Comparison of ENCODE assay signal across 9 cellular contexts in genomic region chr13:73722120-73722519, GRCh38.
DNase-seq lines count a peak whose midpoint lies in the region; ATAC-seq and TF ChIP-seq lines count a peak whose summit lies in the region.
"Had no signal": no experiment of that assay in that cellular context is flagged by ENCODE, and none has a peak within 500 bp of the region (broad histone marks: within the 10 kb centered on the region; RNA-seq: fewer than 3 reads in every experiment).

No MANE protein-coding gene starts in this region.

- peak; percentile 76 to 77 for ATAC-seq in CD4-positive, CD25-positive, alpha-beta regulatory T cell (ENCODE audit: low read depth in 2 of 2)
- ATAC-seq in GM18520 (IDR thresholded peaks at IDR 0.05; ENCODE audit: unreplicated experiment) (peak; percentile 98), HG03025 (IDR thresholded peaks at IDR 0.05; ENCODE audit: low FRiP score, unreplicated experiment) (peak; percentile 66)

- H3K4me3 Mint-ChIP-seq in CD4-positive, CD25-positive, alpha-beta regulatory T cell = no peak overlapping the region
- no peak overlapping the region for H3K4me3 Mint-ChIP-seq in activated CD4-positive, alpha-beta memory T cell treated with anti-CD3 and anti-CD28 coated beads, Interleukin-2, amount 10 ng/mL, durations not matched to agents 7 days and 5 days

- peaks cover 16% of the 10 kb centered on the region for H3K36me3 Mint-ChIP-seq in CD4-positive, CD25-positive, alpha-beta regulatory T cell
- H3K36me3 Mint-ChIP-seq in activated CD4-positive, alpha-beta memory T cell treated with anti-CD3 and anti-CD28 coated beads, Interleukin-2, amount 10 ng/mL, durations not matched to agents 7 days and 5 days (ENCODE audit: low read depth) = peaks cover 5% of the 10 kb centered on the region

- H3K4me1 ChIP-seq in CD4-positive, CD25-positive, alpha-beta regulatory T cell (ENCODE audit: control insufficient read depth, insufficient read depth, low read length, poor library complexity, severe bottlenecking) = peaks cover 6% of the 10 kb centered on the region
- H3K4me1 ChIP-seq in SK-N-SH (ENCODE audit: control insufficient read depth in 1 of 2, insufficient read depth in 2 of 2, low read depth in 1 of 2, low read length in 1 of 2) = peaks cover 8 to 10% of the 10 kb centered on the region in 2 experiments; a peak in 3 of 4 replicates
- H3K4me1 ChIP-seq: SJSA1 had no signal

- peak in 1 of 3 donors; percentile 32 for DNase-seq in CD4-positive, CD25-positive, alpha-beta regulatory T cell
- DNase-seq in SK-N-SH = peak; percentile 29
- DNase-seq in kidney epithelial cell (ENCODE audit: low read depth) = peak; percentile 81
- DNase-seq in activated CD4-positive, alpha-beta memory T cell treated with anti-CD3 and anti-CD28 coated beads, Interleukin-2, amount 10 ng/mL, durations not matched to agents 7 days and 5 days = no peak
- DNase-seq in NCI-H446 (lab: John Stamatoyannopoulos, UW) = no peak
- DNase-seq in activated CD8-positive, alpha-beta memory T cell treated with anti-CD3 and anti-CD28 coated beads for 24 hours = no peak

- no peaks in the 10 kb centered on the region for H3K9me3 ChIP-seq in CD4-positive, CD25-positive, alpha-beta regulatory T cell (ENCODE audit: control insufficient read depth in 2 of 2, low read length in 2 of 2)
- H3K9me3 ChIP-seq in SK-N-SH = no peaks in the 10 kb centered on the region
- H3K9me3 ChIP-seq: SJSA1 had no signal

- CTCF ChIA-PET in SK-N-SH (lab: Yijun Ruan, JAX) = interaction anchor here (1.1 to 1.8 kb wide), 4 partner anchors 13 to 1498 kb away, joined by 5 to 12 read pairs (median 8); no protein-coding TSS in a partner anchor
- CTCF ChIA-PET in activated CD4-positive, alpha-beta memory T cell treated with anti-CD3 and anti-CD28 coated beads, Interleukin-2, amount 10 ng/mL, durations not matched to agents 7 days and 5 days (lab: Charles Lee) = interaction anchor here (1.1 kb wide), 1 partner anchor 31 kb away, joined by 3 read pairs; no protein-coding TSS in a partner anchor

- H3K9me3 Mint-ChIP-seq in CD4-positive, CD25-positive, alpha-beta regulatory T cell = no peaks in the 10 kb centered on the region
- no peaks in the 10 kb centered on the region for H3K9me3 Mint-ChIP-seq in activated CD4-positive, alpha-beta memory T cell treated with anti-CD3 and anti-CD28 coated beads, Interleukin-2, amount 10 ng/mL, durations not matched to agents 7 days and 5 days

- no peak overlapping the region for H3K4me3 ChIP-seq in CD4-positive, CD25-positive, alpha-beta regulatory T cell (ENCODE audit: low read depth, low read length)
- H3K4me3 ChIP-seq in SK-N-SH (ENCODE audit: low read depth in 2 of 2, low read length in 1 of 2) = no peak overlapping the region
- no peak overlapping the region for H3K4me3 ChIP-seq in kidney epithelial cell (ENCODE audit: low read depth, low read length)
- H3K4me3 ChIP-seq: SJSA1 had no signal

- H3K27me3 Mint-ChIP-seq in CD4-positive, CD25-positive, alpha-beta regulatory T cell = no peaks in the 10 kb centered on the region
- H3K27me3 Mint-ChIP-seq in activated CD4-positive, alpha-beta memory T cell treated with anti-CD3 and anti-CD28 coated beads, Interleukin-2, amount 10 ng/mL, durations not matched to agents 7 days and 5 days = peaks cover 6% of the 10 kb centered on the region

- WGBS in SK-N-SH (ENCODE audit: low lambda C conversion rate) = 50% methylated on average over 1 of the region's 1 CpG

- peak overlapping the region; percentile 6 to 39 (median 34) for H3K27ac Mint-ChIP-seq in CD4-positive, CD25-positive, alpha-beta regulatory T cell
- no peak overlapping the region for H3K27ac Mint-ChIP-seq in activated CD4-positive, alpha-beta memory T cell treated with anti-CD3 and anti-CD28 coated beads, Interleukin-2, amount 10 ng/mL, durations not matched to agents 7 days and 5 days

- no peaks in the 10 kb centered on the region for H3K79me2 ChIP-seq in SK-N-SH (ENCODE audit: insufficient read depth)

- H3K36me3 ChIP-seq in CD4-positive, CD25-positive, alpha-beta regulatory T cell (ENCODE audit: control insufficient read depth, insufficient read depth, low read length) = peaks cover 8% of the 10 kb centered on the region
- H3K36me3 ChIP-seq in SK-N-SH (replicated peaks in 1 of 2; ENCODE audit: control insufficient read depth in 1 of 2, insufficient read depth in 2 of 2, low read length in 1 of 2) (peaks cover 0 to 3% of the 10 kb centered on the region in 2 experiments), kidney epithelial cell (ENCODE audit: control insufficient read depth, insufficient read depth, low read length) (no peaks in the 10 kb centered on the region)
- H3K36me3 ChIP-seq: SJSA1 had no signal

- H3K9me2 ChIP-seq in SK-N-SH = no peaks in the 10 kb centered on the region

- H3K9ac ChIP-seq in SK-N-SH = no peak overlapping the region

- no peaks in the 10 kb centered on the region for H3K27me3 ChIP-seq in CD4-positive, CD25-positive, alpha-beta regulatory T cell (ENCODE audit: control insufficient read depth, insufficient read depth, low read length)
- no peaks in the 10 kb centered on the region for H3K27me3 ChIP-seq in SK-N-SH (ENCODE audit: insufficient read depth)
- no peaks in the 10 kb centered on the region for H3K27me3 ChIP-seq in kidney epithelial cell (ENCODE audit: control insufficient read depth, insufficient read depth, low read length)
- H3K27me3 ChIP-seq: SJSA1 had no signal

- TF ChIP-seq EP300 in SK-N-SH (IDR thresholded peaks at IDR 0.05; ENCODE audit: borderline replicate concordance in 1 of 2, low read depth in 1 of 2, low read length in 1 of 2) = 0 out of 4 replicates have a peak, but pooled peaks of 1 of the 2 experiments have one; percentile 16

- TF ChIP-seq RAD21 in SK-N-SH (IDR thresholded peaks at IDR 0.05; ENCODE audit: low read length) = peak; percentile 67

- H3K4me2 ChIP-seq in SK-N-SH = no peak overlapping the region

- no peak overlapping the region for H3K27ac ChIP-seq in CD4-positive, CD25-positive, alpha-beta regulatory T cell (ENCODE audit: insufficient read depth, low read length, poor library complexity, severe bottlenecking)
- H3K27ac ChIP-seq in SK-N-SH (ENCODE audit: low read depth in 2 of 2, low read length in 1 of 2) = no peak overlapping the region
- H3K27ac ChIP-seq: SJSA1 had no signal

- peaks cover 8% of the 10 kb centered on the region for H3F3A ChIP-seq in SK-N-SH (replicated peaks; ENCODE audit: insufficient read depth)

- H4K20me1 ChIP-seq in SK-N-SH (ENCODE audit: insufficient read depth) = peaks cover 2% of the 10 kb centered on the region; the same call in 1 of the 2 replicates

- H3K4me1 Mint-ChIP-seq in CD4-positive, CD25-positive, alpha-beta regulatory T cell = peaks cover 13 to 44% (median 26%) of the 10 kb centered on the region in 4 donors
- H3K4me1 Mint-ChIP-seq in activated CD4-positive, alpha-beta memory T cell treated with anti-CD3 and anti-CD28 coated beads, Interleukin-2, amount 10 ng/mL, durations not matched to agents 7 days and 5 days = peaks cover 20% of the 10 kb centered on the region

- POLR2A ChIA-PET in SK-N-SH (lab: Yijun Ruan, JAX) = no interaction called here
- POLR2A ChIA-PET in activated CD4-positive, alpha-beta memory T cell treated with anti-CD3 and anti-CD28 coated beads, Interleukin-2, amount 10 ng/mL, durations not matched to agents 7 days and 5 days (lab: Charles Lee) = no interaction called here

- peak; percentile 59 for TF ChIP-seq CTCF in SK-N-SH (IDR thresholded peaks at IDR 0.05)
- peak; percentile 47 for TF ChIP-seq CTCF in kidney epithelial cell (IDR thresholded peaks at IDR 0.05; ENCODE audit: insufficient read depth, low read length, poor library complexity, severe bottlenecking)

- no peak overlapping the region for H2AFZ ChIP-seq in SK-N-SH (ENCODE audit: low read depth)

TF ChIP-seq in SK-N-SH, 30 proteins besides CTCF, POLR2A, EP300 and RAD21 (continues in another document):
- TF ChIP-seq CHD2 (IDR thresholded peaks at IDR 0.05; ENCODE audit: low read length, partially characterized antibody) (no peak), YY1 (IDR thresholded peaks at IDR 0.05; ENCODE audit: low read depth) (no peak), RXRA (IDR thresholded peaks at IDR 0.05; ENCODE audit: borderline replicate concordance, low read depth) (no peak), EZH2phosphoT487 (IDR thresholded peaks at IDR 0.05; ENCODE audit: borderline replicate concordance, low read depth) (no peak), FOXJ3 (CRISPR knock-in tag; IDR thresholded peaks at IDR 0.05) (no peak), JUND (IDR thresholded peaks at IDR 0.05) (peak; percentile 29), TAF1 (IDR thresholded peaks at IDR 0.05; ENCODE audit: borderline replicate concordance, low read depth, low read length) (no peak), NFIC (IDR thresholded peaks at IDR 0.05; ENCODE audit: borderline replicate concordance) (no peak), RCOR1 (IDR thresholded peaks at IDR 0.05; ENCODE audit: low read length) (no peak), IRF3 (IDR thresholded peaks at IDR 0.05; ENCODE audit: low read depth, low read length) (no peak), NRF1 (IDR thresholded peaks at IDR 0.05; ENCODE audit: low read depth, low read length) (no peak), SMC3 (IDR thresholded peaks at IDR 0.05; ENCODE audit: low read depth, low read length) (peak; percentile 43), GATA2 (CRISPR knock-in tag; IDR thresholded peaks at IDR 0.05) (no peak), FOXM1 (IDR thresholded peaks at IDR 0.05; ENCODE audit: low read depth) (no peak), MXI1 (IDR thresholded peaks at IDR 0.05; ENCODE audit: low read depth, low read length) (no peak), GABPA (IDR thresholded peaks at IDR 0.05; ENCODE audit: low read depth) (no peak)
- TF ChIP-seq, protein P1, sequence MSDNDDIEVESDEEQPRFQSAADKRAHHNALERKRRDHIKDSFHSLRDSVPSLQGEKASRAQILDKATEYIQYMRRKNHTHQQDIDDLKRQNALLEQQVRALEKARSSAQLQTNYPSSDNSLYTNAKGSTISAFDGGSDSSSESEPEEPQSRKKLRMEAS (IDR thresholded peaks at IDR 0.05; ENCODE audit: low read depth) = no peak

Comparison
In these comparisons a context has a peak if more than half of its experiments do, and no peak if none do; other contexts are left out.
1. DNase-seq: peak in SK-N-SH (single experiment) and kidney epithelial cell (single experiment); none in activated CD4-positive, alpha-beta memory T cell treated with anti-CD3 and anti-CD28 coated beads, Interleukin-2, amount 10 ng/mL, durations not matched to agents 7 days and 5 days (single experiment), NCI-H446 (0 of 2) and activated CD8-positive, alpha-beta memory T cell treated with anti-CD3 and anti-CD28 coated beads for 24 hours (single experiment).
2. Peak in every context shown above with its lines, with median percentiles within 50 percentile points of each other: ATAC-seq.